2 cellular contexts compared by ENCODE assay signal in genomic region chr1:160058087-160058486, GRCh38.
TF ChIP-seq lines count a peak whose summit lies in the region.

No MANE protein-coding gene starts in this region.

TF ChIP-seq in SK-N-SH, 30 proteins besides CTCF, POLR2A, EP300 and RAD21:
- TF ChIP-seq CHD2 (IDR thresholded peaks at IDR 0.05; ENCODE audit: low read length, partially characterized antibody) (no peak), SIN3A (IDR thresholded peaks at IDR 0.05; ENCODE audit: borderline replicate concordance, low read depth, low read length) (no peak), USF2 (IDR thresholded peaks at IDR 0.05; ENCODE audit: borderline replicate concordance, low read depth, low read length) (no peak), RCOR1 (IDR thresholded peaks at IDR 0.05; ENCODE audit: low read length) (no peak), MEF2A (IDR thresholded peaks at IDR 0.05; ENCODE audit: borderline replicate concordance, low read depth) (no peak), TAF1 (IDR thresholded peaks at IDR 0.05; ENCODE audit: borderline replicate concordance, low read depth, low read length) (no peak), ELF1 (IDR thresholded peaks at IDR 0.05) (no peak), SMC3 (IDR thresholded peaks at IDR 0.05; ENCODE audit: low read depth, low read length) (no peak), MXI1 (IDR thresholded peaks at IDR 0.05; ENCODE audit: low read depth, low read length) (no peak), EZH2phosphoT487 (IDR thresholded peaks at IDR 0.05; ENCODE audit: borderline replicate concordance, low read depth) (no peak), ZBTB33 (IDR thresholded peaks at IDR 0.05; ENCODE audit: borderline replicate concordance, low read depth) (no peak), RFX5 (IDR thresholded peaks at IDR 0.05; ENCODE audit: low read length) (no peak)

TF ChIP-seq in HepG2, 621 proteins besides CTCF, POLR2A, EP300 and RAD21:
- TF ChIP-seq NBN (conservative IDR thresholded peaks at IDR 0.05) (no peak), STAG1 (CRISPR knock-in tag; IDR thresholded peaks at IDR 0.05) (peak; percentile 27; the same call in 1 of the 2 replicates)
